ENCODE assay signal across 27 cellular contexts in genomic region chr10:115950320-115950719, GRCh38.
DNase-seq lines count a peak whose midpoint lies in the region; ATAC-seq and TF ChIP-seq lines count a peak whose summit lies in the region.
"Had no signal": no experiment of that assay in that cellular context is flagged by ENCODE, and none has a peak within 500 bp of the region (broad histone marks: within the 10 kb centered on the region; RNA-seq: fewer than 3 reads in every experiment).

No MANE protein-coding gene starts in this region.

- no peaks in the 10 kb centered on the region for H3K36me3 ChIP-seq in IMR-90 (ENCODE audit: control insufficient read depth, insufficient read depth, low read length)
- no peaks in the 10 kb centered on the region for H3K36me3 ChIP-seq in effector memory CD4-positive, alpha-beta T cell (ENCODE audit: control insufficient read depth, insufficient read depth, low read length)
- H3K36me3 ChIP-seq: HAP-1, heart left ventricle, right lobe of liver, uterus had no signal

- peak overlapping the region; percentile 82; the same call in 1 of the 2 replicates for H3K4ac ChIP-seq in IMR-90 (ENCODE audit: low read depth, low read length)

- H3K23ac ChIP-seq in IMR-90 (ENCODE audit: low read depth, low read length), result no peak overlapping the region

- H4K20me1 ChIP-seq in IMR-90 (ENCODE audit: insufficient read depth, low read length), result no peaks in the 10 kb centered on the region

- no peak for TF ChIP-seq RAD21 in IMR-90 (IDR thresholded peaks at IDR 0.05; ENCODE audit: low read length)

- no peaks in the 10 kb centered on the region for H3K27me3 Mint-ChIP-seq in T-helper 17 cell
- H3K27me3 Mint-ChIP-seq: activated CD4-positive, alpha-beta T cell treated with anti-CD3 and anti-CD28 coated beads for 36 hours; CD4-positive, CD25-positive, alpha-beta regulatory T cell; effector memory CD8-positive, alpha-beta T cell; natural killer cell treated with Interleukin-12 subunit alpha and Interleukin-12 subunit beta and Interleukin-15 and Interleukin-18, amount 100 ng/mL, for 72 hours had no signal

- no peak overlapping the region for H2AK9ac ChIP-seq in IMR-90 (replicated peaks; ENCODE audit: low read depth, low read length, poor library complexity)

- peak overlapping the region; percentile 94 for H2BK120ac ChIP-seq in IMR-90 (ENCODE audit: low read depth, low read length)

- H3K27ac ChIP-seq in IMR-90 (ENCODE audit: insufficient read depth, low read length), result no peak overlapping the region
- no peak overlapping the region for H3K27ac ChIP-seq in effector memory CD4-positive, alpha-beta T cell (ENCODE audit: insufficient read depth, low read length, poor library complexity, severe bottlenecking)
- H3K27ac ChIP-seq: heart left ventricle, right lobe of liver, uterus had no signal

- peak overlapping the region; percentile 86 for H4K91ac ChIP-seq in IMR-90 (ENCODE audit: insufficient read depth, low read depth, low read length)

- H2AFZ ChIP-seq in IMR-90 (replicated peaks; ENCODE audit: low read length, poor library complexity), result no peak overlapping the region

- no peak overlapping the region for H3K56ac ChIP-seq in IMR-90 (ENCODE audit: extremely low read depth, insufficient read depth, low read length)

- H3K4me3 ChIP-seq in AG09309 (ENCODE audit: control insufficient read depth, low read depth, low read length) (no peak overlapping the region), IMR-90 (ENCODE audit: insufficient read depth, low read depth, low read length) (no peak overlapping the region)
- H3K4me3 ChIP-seq in effector memory CD4-positive, alpha-beta T cell (ENCODE audit: insufficient read depth, low read depth, low read length, poor library complexity, severe bottlenecking), result no peak overlapping the region
- H3K4me3 ChIP-seq: HAP-1, heart left ventricle, K562, right lobe of liver, uterus had no signal

- H4K5ac ChIP-seq in IMR-90 (ENCODE audit: low read depth, low read length), result no peak overlapping the region; the same call in 1 of the 2 replicates

- H3K79me1 ChIP-seq in IMR-90 (ENCODE audit: low read depth in 1 of 2, low read length in 2 of 2), result no peaks in the 10 kb centered on the region

- in situ Hi-C loops in IMR-90 (cut with MboI; ENCODE audit: low sequenced_read_pairs), result no loop called here

- H3K4me1 Mint-ChIP-seq in T-helper 17 cell, result no peaks in the 10 kb centered on the region
- H3K4me1 Mint-ChIP-seq: activated CD4-positive, alpha-beta T cell treated with anti-CD3 and anti-CD28 coated beads for 36 hours; CD4-positive, CD25-positive, alpha-beta regulatory T cell had no signal

- H3K9me1 ChIP-seq in IMR-90 (ENCODE audit: insufficient read depth, low read length), result peaks cover 7% of the 10 kb centered on the region

- peak overlapping the region; percentile 52; the same call in 1 of the 2 replicates for H3K18ac ChIP-seq in IMR-90 (ENCODE audit: low read depth, low read length)

- no peak overlapping the region for H3K4me2 ChIP-seq in IMR-90 (ENCODE audit: low read depth, low read length)

- dilution Hi-C loops in IMR-90 (cut with HindIII; ENCODE audit: low sequenced_read_pairs, unreplicated experiment), result no loop called here

- ATAC-seq in IMR-90 (ENCODE audit: low read depth), result no peak
- ATAC-seq in HG03432 (IDR thresholded peaks at IDR 0.05; ENCODE audit: unreplicated experiment), result no peak
- no peak for ATAC-seq in T-helper 17 cell
- ATAC-seq: activated CD4-positive, alpha-beta T cell treated with anti-CD3 and anti-CD28 coated beads for 36 hours; activated T-cell treated with anti-CD3 and anti-CD28 coated beads, Interleukin-2, amount 50 U/mL, for 4 hours; effector memory CD8-positive, alpha-beta T cell; K562; natural killer cell treated with Interleukin-12 subunit alpha and Interleukin-12 subunit beta and Interleukin-15 and Interleukin-18, amount 100 ng/mL, for 72 hours had no signal

- no peaks in the 10 kb centered on the region for H3K36me3 Mint-ChIP-seq in T-helper 17 cell (ENCODE audit: low read depth)
- H3K36me3 Mint-ChIP-seq: CD4-positive, CD25-positive, alpha-beta regulatory T cell; natural killer cell treated with Interleukin-12 subunit alpha and Interleukin-12 subunit beta and Interleukin-15 and Interleukin-18, amount 100 ng/mL, for 72 hours had no signal

- no peak overlapping the region for H2BK15ac ChIP-seq in IMR-90 (ENCODE audit: low read depth, low read length)

- H2BK5ac ChIP-seq in IMR-90 (ENCODE audit: low read depth, low read length, poor library complexity, severe bottlenecking), result no peak overlapping the region

- no peak for TF ChIP-seq CTCF in AG09309 (IDR thresholded peaks at IDR 0.05; ENCODE audit: control insufficient read depth, insufficient read depth, low read depth, low read length, missing control alignments)
- TF ChIP-seq CTCF in IMR-90 (conservative IDR thresholded peaks at IDR 0.05; ENCODE audit: low read depth, low read length), result no peak

- no peak overlapping the region for H3K9ac ChIP-seq in IMR-90 (ENCODE audit: low read depth, low read length)

- no peaks in the 10 kb centered on the region for H3K27me3 ChIP-seq in IMR-90 (ENCODE audit: control insufficient read depth, insufficient read depth, low read length)
- no peaks in the 10 kb centered on the region for H3K27me3 ChIP-seq in effector memory CD4-positive, alpha-beta T cell (replicated peaks; ENCODE audit: control insufficient read depth, insufficient read depth, low read length, poor library complexity, severe bottlenecking)
- H3K27me3 ChIP-seq: heart left ventricle, right lobe of liver, uterus had no signal

- intact Hi-C loops in IMR-90 (cut with micrococcal nuclease), result no loop called here

- CTCF ChIA-PET in IMR-90 (lab: Yijun Ruan, JAX), result interaction anchor here (4.1 kb wide), 1 partner anchor 120 kb away, joined by 15 read pairs; no protein-coding TSS in a partner anchor

- H3K4me1 ChIP-seq in IMR-90 (ENCODE audit: control insufficient read depth, insufficient read depth, low read length), result peaks cover 18% of the 10 kb centered on the region
- no peaks in the 10 kb centered on the region for H3K4me1 ChIP-seq in effector memory CD4-positive, alpha-beta T cell (ENCODE audit: control insufficient read depth, insufficient read depth, low read length, poor library complexity, severe bottlenecking)
- H3K4me1 ChIP-seq: uterus had no signal

- TF ChIP-seq POLR2A in IMR-90 (IDR thresholded peaks at IDR 0.05; ENCODE audit: low read depth, low read length), result no peak

- H4K8ac ChIP-seq in IMR-90 (ENCODE audit: low read depth in 2 of 2, low read length in 2 of 2), result no peak overlapping the region

- H3K27ac Mint-ChIP-seq in T-helper 17 cell, result no peak overlapping the region
- H3K27ac Mint-ChIP-seq: activated CD4-positive, alpha-beta T cell treated with anti-CD3 and anti-CD28 coated beads for 36 hours; activated naive CD4-positive, alpha-beta T cell treated with anti-CD3 and anti-CD28 coated beads for 36 hours; CD4-positive, CD25-positive, alpha-beta regulatory T cell; effector memory CD8-positive, alpha-beta T cell; natural killer cell treated with Interleukin-12 subunit alpha and Interleukin-12 subunit beta and Interleukin-15 and Interleukin-18, amount 100 ng/mL, for 72 hours had no signal

- WGBS in IMR-90 (ENCODE audit: extremely low coverage in 2 of 2, insufficient read length in 1 of 2), 2 experiments, result no CpG with 5 or more reads among the region's 3 CpGs

- H3K9me3 ChIP-seq in IMR-90 (ENCODE audit: control insufficient read depth, insufficient read depth, low read length), result no peaks in the 10 kb centered on the region
- H3K9me3 ChIP-seq in effector memory CD4-positive, alpha-beta T cell (ENCODE audit: control insufficient read depth, low read length), result no peaks in the 10 kb centered on the region
- H3K9me3 ChIP-seq in T-helper 17 cell (ENCODE audit: control insufficient read depth, low read length, poor library complexity, severe bottlenecking), result no peaks in the 10 kb centered on the region
- H3K9me3 ChIP-seq: HAP-1, heart left ventricle, right lobe of liver, uterus had no signal

- no peak overlapping the region for H3K4me3 Mint-ChIP-seq in T-helper 17 cell
- H3K4me3 Mint-ChIP-seq: activated CD4-positive, alpha-beta T cell treated with anti-CD3 and anti-CD28 coated beads for 36 hours; activated naive CD4-positive, alpha-beta T cell treated with anti-CD3 and anti-CD28 coated beads for 36 hours; activated T-cell treated with anti-CD3 and anti-CD28 coated beads, Interleukin-2, amount 50 U/mL, for 4 hours; CD4-positive, CD25-positive, alpha-beta regulatory T cell; effector memory CD8-positive, alpha-beta T cell; natural killer cell treated with Interleukin-12 subunit alpha and Interleukin-12 subunit beta and Interleukin-15 and Interleukin-18, amount 100 ng/mL, for 72 hours had no signal

- no TSS peak for BruUV-seq in IMR-90 (replicated peaks; lab: Mats Ljungman, UMichigan)

- H3K14ac ChIP-seq in IMR-90 (replicated peaks; ENCODE audit: low read depth, low read length), result no peak overlapping the region

- peak overlapping the region; percentile 91; the same call in 1 of the 2 replicates for H2BK20ac ChIP-seq in IMR-90 (ENCODE audit: low read depth, low read length)

- peak; percentile 37 for DNase-seq in AG09309 (ENCODE audit: low read depth)
- peak; percentile 40 for DNase-seq in IMR-90
- DNase-seq in dermis microvascular lymphatic vessel endothelial cell (ENCODE audit: low read depth in 2 of 2), result peak; percentile 61 to 72
- peak; percentile 56 for DNase-seq in myocyte (ENCODE audit: low read depth)
- no peak for DNase-seq in activated T-cell treated with anti-CD3 and anti-CD28 coated beads, Interleukin-2, amount 50 U/mL, for 48 hours
- no peak for DNase-seq in effector memory CD4-positive, alpha-beta T cell
- DNase-seq in T-helper 17 cell, result no peak
- DNase-seq: ACHN; activated CD4-positive, alpha-beta T cell treated with anti-CD3 and anti-CD28 coated beads for 36 hours; activated naive CD4-positive, alpha-beta T cell treated with anti-CD3 and anti-CD28 coated beads for 36 hours; activated T-cell treated with anti-CD3 and anti-CD28 coated beads, Interleukin-2, amount 50 U/mL, for 4 hours; amygdala; CD4-positive, CD25-positive, alpha-beta regulatory T cell; effector memory CD8-positive, alpha-beta T cell; heart left ventricle; NCI-H2029; NCI-H226; NCI-H774; OCI-M1; right lobe of liver; Right ventricle myocardium superior; T-helper 1 cell; uterus had no signal

- POLR2A ChIA-PET in IMR-90 (lab: Charles Lee; ENCODE audit: unreplicated experiment), result no interaction called here

- no peak overlapping the region for H2AK5ac ChIP-seq in IMR-90 (ENCODE audit: low read depth, low read length)

TF ChIP-seq in IMR-90, 13 proteins besides CTCF, POLR2A, EP300 and RAD21 (continues in another document):
- TF ChIP-seq SMC3 (IDR thresholded peaks at IDR 0.05; ENCODE audit: low read depth, low read length) (no peak), MAFK (IDR thresholded peaks at IDR 0.05; ENCODE audit: low read depth, low read length) (no peak), CEBPB (IDR thresholded peaks at IDR 0.05; ENCODE audit: low read depth, low read length) (no peak), FOS (IDR thresholded peaks at IDR 0.05; ENCODE audit: low read depth, low read length) (no peak), MAZ (IDR thresholded peaks at IDR 0.05; ENCODE audit: borderline replicate concordance, low read depth, low read length) (no peak)

Comparison
In these comparisons a context has a peak if more than half of its experiments do, and no peak if none do; other contexts are left out.
1. DNase-seq: peak in AG09309 (single experiment), IMR-90 (single experiment), dermis microvascular lymphatic vessel endothelial cell (2 of 2) and myocyte (single experiment); none in activated T-cell treated with anti-CD3 and anti-CD28 coated beads, Interleukin-2, amount 50 U/mL, for 48 hours (0 of 2), effector memory CD4-positive, alpha-beta T cell (0 of 3) and T-helper 17 cell (0 of 3).